Comparison of ENCODE assay signal across 13 cellular contexts in the genomic region with DNA sequence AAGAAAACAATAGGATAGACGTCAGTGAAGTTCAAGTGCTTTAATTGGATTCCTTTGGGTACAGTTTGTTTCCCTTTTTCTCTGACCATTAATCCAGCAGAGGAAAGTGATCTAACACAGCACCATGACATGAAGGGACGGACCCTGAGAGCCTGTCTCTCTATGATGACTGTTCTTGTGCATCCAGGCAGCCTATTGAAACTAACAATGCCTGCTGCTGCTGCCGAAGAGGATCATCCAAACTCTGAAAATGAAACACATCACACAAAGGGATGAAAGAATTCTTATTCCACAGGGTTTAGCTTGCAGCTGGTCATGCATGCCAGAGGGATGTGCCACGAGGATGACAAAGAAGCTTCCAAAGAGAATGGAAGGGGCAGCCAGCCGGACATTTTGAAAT.
DNase-seq lines count a peak whose midpoint lies in the region; ATAC-seq, FAIRE-seq and TF ChIP-seq lines count a peak whose summit lies in the region.
"Had no signal": no experiment of that assay in that cellular context is flagged by ENCODE, and none has a peak within 500 bp of the region (broad histone marks: within the 10 kb centered on the region; RNA-seq: fewer than 3 reads in every experiment).

No MANE protein-coding gene starts in this region.

- DNase-seq in NCI-H82 (lab: John Stamatoyannopoulos, UW) (peak; percentile 26), NCI-H82 treated with DMSO at 0.1 percent for 48 hours (lab: John Stamatoyannopoulos, UW; ENCODE audit: unreplicated experiment) (no peak), endothelial cell of umbilical vein (ENCODE audit: low read depth, low spot score) (peak; percentile 82), middle frontal gyrus (ENCODE audit: extremely low spot score, low spot score) (peak; percentile 50), tibial nerve (ENCODE audit: low spot score in 2 of 2) (no peak), spleen (no peak), GM19240 (ENCODE audit: insufficient read length, low spot score) (no peak)
- DNase-seq: 8988T; activated T-cell treated with anti-CD3 and anti-CD28 coated beads for 4 hours; NCI-H510A treated with DMSO at 0.1 percent for 48 hours; stimulated activated CD4-positive, alpha-beta T cell treated with anti-CD3 and anti-CD28 coated beads, Interleukin-2, amount 100 ng/mL, for 24 hours; transverse colon had no signal

- H3K4me2 ChIP-seq in endothelial cell of umbilical vein (ENCODE audit: insufficient read depth, low read length), result peak overlapping the region; percentile 41

- no peaks in the 10 kb centered on the region for H3K9me1 ChIP-seq in endothelial cell of umbilical vein (replicated peaks; ENCODE audit: control insufficient read depth, extremely low read depth, insufficient read depth, low read length)

- TF ChIP-seq POLR2A in endothelial cell of umbilical vein (IDR thresholded peaks at IDR 0.05; ENCODE audit: low read depth, low read length), result no peak
- TF ChIP-seq POLR2A in tibial nerve (IDR thresholded peaks at IDR 0.05), result no peak
- no peak for TF ChIP-seq POLR2A in spleen (IDR thresholded peaks at IDR 0.05)

- TSS peak; percentile 86 for BruUV-seq in endothelial cell of umbilical vein (replicated peaks; lab: Mats Ljungman, UMichigan)

- H3K79me2 ChIP-seq in endothelial cell of umbilical vein (ENCODE audit: control insufficient read depth, insufficient read depth, low read length), result no peaks in the 10 kb centered on the region

- peak overlapping the region; percentile 35 for H3K27ac ChIP-seq in endothelial cell of umbilical vein (ENCODE audit: insufficient read depth, low read depth, low read length)
- H3K27ac ChIP-seq in tibial nerve, result peak overlapping the region; percentile 34 to 91 (median 64)
- no peak overlapping the region for H3K27ac ChIP-seq in spleen

- no peaks in the 10 kb centered on the region for H3K36me3 ChIP-seq in endothelial cell of umbilical vein (ENCODE audit: control insufficient read depth in 2 of 2, extremely low read depth in 1 of 2, insufficient read depth in 2 of 2, low read length in 2 of 2)
- peaks cover 0 to 8% (median 0%) of the 10 kb centered on the region in 3 donors for H3K36me3 ChIP-seq in tibial nerve
- H3K36me3 ChIP-seq in spleen, result peaks cover 0 to 9% (median under 1%) of the 10 kb centered on the region in 6 donors
- H3K36me3 ChIP-seq: transverse colon had no signal

- H3K27me3 ChIP-seq in endothelial cell of umbilical vein (ENCODE audit: control insufficient read depth in 2 of 2, insufficient read depth in 2 of 2, low read length in 2 of 2), result no peaks in the 10 kb centered on the region
- H3K27me3 ChIP-seq in tibial nerve, result no peaks in the 10 kb centered on the region
- no peaks in the 10 kb centered on the region for H3K27me3 ChIP-seq in spleen (replicated peaks in 1 of 7)
- H3K27me3 ChIP-seq: transverse colon had no signal

- H3K4me1 ChIP-seq in endothelial cell of umbilical vein (ENCODE audit: control insufficient read depth, extremely low read depth, insufficient read depth, low read length), result peaks cover 35% of the 10 kb centered on the region
- peaks cover 0 to 60% (median 5%) of the 10 kb centered on the region in 4 donors for H3K4me1 ChIP-seq in tibial nerve
- H3K4me1 ChIP-seq in spleen, result peaks cover 0 to 12% (median 0%) of the 10 kb centered on the region in 6 donors
- H3K4me1 ChIP-seq: transverse colon had no signal

- no peaks in the 10 kb centered on the region for H4K20me1 ChIP-seq in endothelial cell of umbilical vein (replicated peaks; ENCODE audit: control insufficient read depth, extremely low read depth, insufficient read depth, low read length)

- POLR2A ChIA-PET in endothelial cell of umbilical vein (lab: Charles Lee), result no interaction called here

- H3K4me3 ChIP-seq in endothelial cell of umbilical vein (replicated peaks in 1 of 3; ENCODE audit: insufficient read depth in 1 of 3, low read depth in 1 of 3, low read length in 3 of 3) (no peak overlapping the region), tibial nerve (peak overlapping the region in 2 of 4 donors; percentile 2 to 8), spleen (no peak overlapping the region)
- H3K4me3 ChIP-seq: transverse colon had no signal

- peak overlapping the region; percentile 74 for H2AFZ ChIP-seq in endothelial cell of umbilical vein (ENCODE audit: low read depth, low read length)

- dilution Hi-C loops in endothelial cell of umbilical vein (cut with MboI; ENCODE audit: extremely low pct_ligation_motif_present, low sequenced_read_pairs), result no loop called here

- TF ChIP-seq EP300 in tibial nerve (IDR thresholded peaks at IDR 0.05), result peak in 1 of 2 donors; percentile 50

- FAIRE-seq in endothelial cell of umbilical vein (lab: Jason Lieb, UNC), result no peak

- CTCF ChIA-PET in endothelial cell of umbilical vein (lab: Charles Lee), result interaction anchor here (1.4 to 1.5 kb wide), 2 partner anchors 14 to 20 kb away, joined by 3 read pairs; no protein-coding TSS in a partner anchor

- no peak overlapping the region for H3K9ac ChIP-seq in endothelial cell of umbilical vein (replicated peaks; ENCODE audit: extremely low read depth, insufficient read depth, low read length)

- intact Hi-C loops in endothelial cell of umbilical vein (cut with micrococcal nuclease), result loop anchor here (1.0 kb wide), 1 partner anchor 76 kb away; a partner anchor contains a TSS
- intact Hi-C loops in spleen (cut with DNase I; ENCODE audit: low total_unique reads), result no loop called here

- TF ChIP-seq CTCF in endothelial cell of umbilical vein (IDR thresholded peaks at IDR 0.05; ENCODE audit: extremely low read depth in 1 of 2, insufficient read depth in 1 of 2, low read depth in 1 of 2, low read length in 2 of 2) (no peak), tibial nerve (IDR thresholded peaks at IDR 0.05) (no peak), spleen (IDR thresholded peaks at IDR 0.05 in 8 of 11, conservative IDR thresholded peaks at IDR 0.05 in 3 of 11) (no peak)

- 23 to 29% methylated on average over 5 of the region's 5 CpGs for WGBS in tibial nerve, 2 donors
- WGBS in spleen, 5 donors, result 83 to 89% (median 87%) methylated on average over 5 of the region's 5 CpGs

- no peak for ATAC-seq in GM19463 (IDR thresholded peaks at IDR 0.05; ENCODE audit: unreplicated experiment)

- H3K9me3 ChIP-seq in endothelial cell of umbilical vein (replicated peaks; ENCODE audit: control insufficient read depth, insufficient read depth, low read length) (no peaks in the 10 kb centered on the region), tibial nerve (no peaks in the 10 kb centered on the region), spleen (no peaks in the 10 kb centered on the region)
- H3K9me3 ChIP-seq: transverse colon had no signal

TF ChIP-seq in endothelial cell of umbilical vein, 7 proteins besides CTCF, POLR2A, EP300 and RAD21:
- TF ChIP-seq POLR2AphosphoS5 (IDR thresholded peaks at IDR 0.05; ENCODE audit: insufficient read depth, low read depth, low read length) (no peak), GATA2 (IDR thresholded peaks at IDR 0.05; ENCODE audit: insufficient read depth, insufficient read length, low read depth, low read length) (no peak), JUN (IDR thresholded peaks at IDR 0.05; ENCODE audit: borderline replicate concordance, insufficient read depth, insufficient read length, low read depth) (no peak), FOS (IDR thresholded peaks at IDR 0.05; ENCODE audit: borderline replicate concordance, insufficient read depth, low read length) (no peak), EZH2 (IDR thresholded peaks at IDR 0.05; ENCODE audit: borderline replicate concordance, low read depth, low read length, severe bottlenecking) (no peak), MYC (IDR thresholded peaks at IDR 0.05; ENCODE audit: low read depth, low read length) (no peak)
- TF ChIP-seq, protein P1, sequence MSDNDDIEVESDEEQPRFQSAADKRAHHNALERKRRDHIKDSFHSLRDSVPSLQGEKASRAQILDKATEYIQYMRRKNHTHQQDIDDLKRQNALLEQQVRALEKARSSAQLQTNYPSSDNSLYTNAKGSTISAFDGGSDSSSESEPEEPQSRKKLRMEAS (IDR thresholded peaks at IDR 0.05; ENCODE audit: insufficient read depth, insufficient read length), result no peak

Comparison
In these comparisons a context has a peak if more than half of its experiments do, and no peak if none do; other contexts are left out.
1. DNase-seq: peak in NCI-H82 (single experiment), endothelial cell of umbilical vein (single experiment) and middle frontal gyrus (single experiment); none in NCI-H82 treated with DMSO at 0.1 percent for 48 hours (single experiment), tibial nerve (0 of 2), spleen (single experiment) and GM19240 (single experiment).
2. H3K27ac ChIP-seq: peak in endothelial cell of umbilical vein (single experiment) and tibial nerve (4 of 4); none in spleen (0 of 8).